ENCODE assay signal across 2 cellular contexts in the genomic region with DNA sequence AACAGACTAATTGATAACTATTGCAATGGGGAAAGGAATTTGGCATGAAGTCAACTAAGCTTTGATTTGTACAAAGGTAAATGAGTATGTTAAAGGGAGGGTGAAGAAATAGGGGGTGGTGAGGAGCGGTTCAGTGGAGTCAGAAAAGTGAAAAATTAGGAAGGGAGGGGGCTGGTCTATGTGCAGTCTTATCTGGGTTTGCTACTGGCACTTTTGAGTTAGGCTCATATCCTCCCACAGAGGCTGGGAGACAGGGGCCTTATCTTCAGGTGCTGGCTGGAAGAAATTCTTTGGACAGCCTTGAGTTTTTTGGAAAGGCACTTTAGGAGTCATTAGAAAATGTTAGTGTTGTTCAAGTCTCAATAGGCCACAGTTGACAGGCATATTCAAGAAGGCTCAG.
TF ChIP-seq lines count a peak whose summit lies in the region.

No MANE protein-coding gene starts in this region.

TF ChIP-seq in HEK293, 187 proteins besides CTCF, POLR2A, EP300 and RAD21:
- TF ChIP-seq ZNF677 (tag by site-specific recombination; IDR thresholded peaks at IDR 0.05) (peak; percentile 89), ZNF664 (tag by site-specific recombination; IDR thresholded peaks at IDR 0.05) (no peak)

TF ChIP-seq in K562, 482 proteins besides CTCF, POLR2A, EP300 and RAD21:
- TF ChIP-seq ARID1B (IDR thresholded peaks at IDR 0.05) (0 out of 2 replicates have a peak, but pooled peaks have one; percentile 32), CBFA2T2 (conservative IDR thresholded peaks at IDR 0.05) (0 out of 2 replicates have a peak, but pooled peaks have one; percentile 14), CBFA2T3 (IDR thresholded peaks at IDR 0.05) (peak; percentile 52), NFIC (IDR thresholded peaks at IDR 0.05) (peak; percentile 5; the same call in 1 of the 2 replicates), TCF3 (CRISPR knock-in tag; IDR thresholded peaks at IDR 0.05) (peak; percentile 22; the same call in 1 of the 2 replicates)
- TF ChIP-seq, protein P1, sequence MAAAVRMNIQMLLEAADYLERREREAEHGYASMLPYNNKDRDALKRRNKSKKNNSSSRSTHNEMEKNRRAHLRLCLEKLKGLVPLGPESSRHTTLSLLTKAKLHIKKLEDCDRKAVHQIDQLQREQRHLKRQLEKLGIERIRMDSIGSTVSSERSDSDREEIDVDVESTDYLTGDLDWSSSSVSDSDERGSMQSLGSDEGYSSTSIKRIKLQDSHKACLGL (CRISPR knock-in tag; IDR thresholded peaks at IDR 0.05; ENCODE audit: borderline replicate concordance, poor library complexity, severe bottlenecking) = no peak
